Comparison of ENCODE assay signal across 1 cellular context in genomic region chr16:87860553-87861299, GRCh38.
TF ChIP-seq lines count a peak whose summit lies in the region.

No MANE protein-coding gene starts in this region.

TF ChIP-seq in K562, 482 proteins besides CTCF, POLR2A, EP300 and RAD21 (continued from another document):
- TF ChIP-seq, protein P1, sequence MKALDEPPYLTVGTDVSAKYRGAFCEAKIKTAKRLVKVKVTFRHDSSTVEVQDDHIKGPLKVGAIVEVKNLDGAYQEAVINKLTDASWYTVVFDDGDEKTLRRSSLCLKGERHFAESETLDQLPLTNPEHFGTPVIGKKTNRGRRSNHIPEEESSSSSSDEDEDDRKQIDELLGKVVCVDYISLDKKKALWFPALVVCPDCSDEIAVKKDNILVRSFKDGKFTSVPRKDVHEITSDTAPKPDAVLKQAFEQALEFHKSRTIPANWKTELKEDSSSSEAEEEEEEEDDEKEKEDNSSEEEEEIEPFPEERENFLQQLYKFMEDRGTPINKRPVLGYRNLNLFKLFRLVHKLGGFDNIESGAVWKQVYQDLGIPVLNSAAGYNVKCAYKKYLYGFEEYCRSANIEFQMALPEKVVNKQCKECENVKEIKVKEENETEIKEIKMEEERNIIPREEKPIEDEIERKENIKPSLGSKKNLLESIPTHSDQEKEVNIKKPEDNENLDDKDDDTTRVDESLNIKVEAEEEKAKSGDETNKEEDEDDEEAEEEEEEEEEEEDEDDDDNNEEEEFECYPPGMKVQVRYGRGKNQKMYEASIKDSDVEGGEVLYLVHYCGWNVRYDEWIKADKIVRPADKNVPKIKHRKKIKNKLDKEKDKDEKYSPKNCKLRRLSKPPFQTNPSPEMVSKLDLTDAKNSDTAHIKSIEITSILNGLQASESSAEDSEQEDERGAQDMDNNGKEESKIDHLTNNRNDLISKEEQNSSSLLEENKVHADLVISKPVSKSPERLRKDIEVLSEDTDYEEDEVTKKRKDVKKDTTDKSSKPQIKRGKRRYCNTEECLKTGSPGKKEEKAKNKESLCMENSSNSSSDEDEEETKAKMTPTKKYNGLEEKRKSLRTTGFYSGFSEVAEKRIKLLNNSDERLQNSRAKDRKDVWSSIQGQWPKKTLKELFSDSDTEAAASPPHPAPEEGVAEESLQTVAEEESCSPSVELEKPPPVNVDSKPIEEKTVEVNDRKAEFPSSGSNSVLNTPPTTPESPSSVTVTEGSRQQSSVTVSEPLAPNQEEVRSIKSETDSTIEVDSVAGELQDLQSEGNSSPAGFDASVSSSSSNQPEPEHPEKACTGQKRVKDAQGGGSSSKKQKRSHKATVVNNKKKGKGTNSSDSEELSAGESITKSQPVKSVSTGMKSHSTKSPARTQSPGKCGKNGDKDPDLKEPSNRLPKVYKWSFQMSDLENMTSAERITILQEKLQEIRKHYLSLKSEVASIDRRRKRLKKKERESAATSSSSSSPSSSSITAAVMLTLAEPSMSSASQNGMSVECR (CRISPR knock-in tag; IDR thresholded peaks at IDR 0.05): 0 out of 2 replicates have a peak, but pooled peaks have one; percentile 54
- TF ChIP-seq ILK (tag; IDR thresholded peaks at IDR 0.05; ENCODE audit: borderline replicate concordance, low read depth) (no peak), MAFF (IDR thresholded peaks at IDR 0.05; ENCODE audit: low read length) (peak; percentile 79), HDAC8 (tag; IDR thresholded peaks at IDR 0.05) (no peak), ZNF174 (CRISPR knock-in tag; IDR thresholded peaks at IDR 0.05) (no peak), EGR1 (conservative IDR thresholded peaks at IDR 0.05) (no peak), ZBTB8A (IDR thresholded peaks at IDR 0.05; ENCODE audit: partially characterized antibody) (no peak), XRCC4 (IDR thresholded peaks at IDR 0.05; ENCODE audit: extremely low read depth, insufficient read depth, insufficient read length) (no peak), HCFC1 (IDR thresholded peaks at IDR 0.05; ENCODE audit: low read depth, low read length) (no peak), HMG20A (CRISPR knock-in tag; conservative IDR thresholded peaks at IDR 0.05) (no peak), KDM1A (IDR thresholded peaks at IDR 0.05) (0 out of 4 replicates have a peak, but pooled peaks have one; percentile 11 to 57), ZFP36 (IDR thresholded peaks at IDR 0.05; ENCODE audit: low read depth, low read length, partially characterized antibody) (no peak), ZNF445 (CRISPR knock-in tag; IDR thresholded peaks at IDR 0.05; ENCODE audit: low read depth) (no peak), ZNF639 (CRISPR knock-in tag; conservative IDR thresholded peaks at IDR 0.05 in 1 of 2, IDR thresholded peaks at IDR 0.05 in 1 of 2) (no peak), BHLHE40 (IDR thresholded peaks at IDR 0.05; ENCODE audit: low read length) (peak; percentile 58), NFE2 (IDR thresholded peaks at IDR 0.05; ENCODE audit: low read depth) (peak; percentile 91), ZNF436 (CRISPR knock-in tag; IDR thresholded peaks at IDR 0.05) (no peak), LARP7 (IDR thresholded peaks at IDR 0.05) (no peak), CXXC5 (CRISPR knock-in tag; IDR thresholded peaks at IDR 0.05) (0 out of 2 replicates have a peak, but pooled peaks have one; percentile 29), ZNF384 (IDR thresholded peaks at IDR 0.05; ENCODE audit: low read depth, low read length) (no peak), U2AF2 (optimal IDR thresholded peaks at IDR 0.05; ENCODE audit: low read depth, low read length) (no peak), MIER1 (IDR thresholded peaks at IDR 0.05; ENCODE audit: low read depth) (no peak), POLR2AphosphoS5 (IDR thresholded peaks at IDR 0.05; ENCODE audit: control insufficient read depth, insufficient read depth, low read depth, low read length) (peak; percentile 27; the same call in 1 of the 2 replicates), ZBTB2 (IDR thresholded peaks at IDR 0.05) (no peak), MLLT1 (IDR thresholded peaks at IDR 0.05) (0 out of 4 replicates have a peak, but pooled peaks of 1 of the 2 experiments have one; percentile 3), ZKSCAN3 (CRISPR knock-in tag; IDR thresholded peaks at IDR 0.05) (no peak), DPF2 (IDR thresholded peaks at IDR 0.05) (peak; percentile 21; the same call in 1 of the 2 replicates), TRIM28 (IDR thresholded peaks at IDR 0.05) (no peak), RBFOX2 (IDR thresholded peaks at IDR 0.05; ENCODE audit: low read depth, low read length) (peak; percentile 69), SP2 (IDR thresholded peaks at IDR 0.05; ENCODE audit: extremely low read depth, low read depth, low read length, poor library complexity, severe bottlenecking) (no peak), ATF3 (IDR thresholded peaks at IDR 0.05) (peak; percentile 77), ATF3 (CRISPR knock-in tag; conservative IDR thresholded peaks at IDR 0.05) (no peak), BACH1 (tag; IDR thresholded peaks at IDR 0.05) (0 out of 2 replicates have a peak, but pooled peaks have one; percentile 22), ZNF561 (CRISPR knock-in tag; conservative IDR thresholded peaks at IDR 0.05) (no peak), CREM (IDR thresholded peaks at IDR 0.05; ENCODE audit: low read depth) (0 out of 2 replicates have a peak, but pooled peaks have one; percentile 17)
- TF ChIP-seq, protein P2, sequence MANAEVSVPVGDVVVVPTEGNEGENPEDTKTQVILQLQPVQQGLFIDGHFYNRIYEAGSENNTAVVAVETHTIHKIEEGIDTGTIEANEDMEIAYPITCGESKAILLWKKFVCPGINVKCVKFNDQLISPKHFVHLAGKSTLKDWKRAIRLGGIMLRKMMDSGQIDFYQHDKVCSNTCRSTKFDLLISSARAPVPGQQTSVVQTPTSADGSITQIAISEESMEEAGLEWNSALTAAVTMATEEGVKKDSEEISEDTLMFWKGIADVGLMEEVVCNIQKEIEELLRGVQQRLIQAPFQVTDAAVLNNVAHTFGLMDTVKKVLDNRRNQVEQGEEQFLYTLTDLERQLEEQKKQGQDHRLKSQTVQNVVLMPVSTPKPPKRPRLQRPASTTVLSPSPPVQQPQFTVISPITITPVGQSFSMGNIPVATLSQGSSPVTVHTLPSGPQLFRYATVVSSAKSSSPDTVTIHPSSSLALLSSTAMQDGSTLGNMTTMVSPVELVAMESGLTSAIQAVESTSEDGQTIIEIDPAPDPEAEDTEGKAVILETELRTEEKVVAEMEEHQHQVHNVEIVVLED (CRISPR knock-in tag; IDR thresholded peaks at IDR 0.05): no peak
- TF ChIP-seq, protein P3, sequence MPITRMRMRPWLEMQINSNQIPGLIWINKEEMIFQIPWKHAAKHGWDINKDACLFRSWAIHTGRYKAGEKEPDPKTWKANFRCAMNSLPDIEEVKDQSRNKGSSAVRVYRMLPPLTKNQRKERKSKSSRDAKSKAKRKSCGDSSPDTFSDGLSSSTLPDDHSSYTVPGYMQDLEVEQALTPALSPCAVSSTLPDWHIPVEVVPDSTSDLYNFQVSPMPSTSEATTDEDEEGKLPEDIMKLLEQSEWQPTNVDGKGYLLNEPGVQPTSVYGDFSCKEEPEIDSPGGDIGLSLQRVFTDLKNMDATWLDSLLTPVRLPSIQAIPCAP (CRISPR knock-in tag; IDR thresholded peaks at IDR 0.05; ENCODE audit: borderline replicate concordance): no peak
- TF ChIP-seq, protein P4, sequence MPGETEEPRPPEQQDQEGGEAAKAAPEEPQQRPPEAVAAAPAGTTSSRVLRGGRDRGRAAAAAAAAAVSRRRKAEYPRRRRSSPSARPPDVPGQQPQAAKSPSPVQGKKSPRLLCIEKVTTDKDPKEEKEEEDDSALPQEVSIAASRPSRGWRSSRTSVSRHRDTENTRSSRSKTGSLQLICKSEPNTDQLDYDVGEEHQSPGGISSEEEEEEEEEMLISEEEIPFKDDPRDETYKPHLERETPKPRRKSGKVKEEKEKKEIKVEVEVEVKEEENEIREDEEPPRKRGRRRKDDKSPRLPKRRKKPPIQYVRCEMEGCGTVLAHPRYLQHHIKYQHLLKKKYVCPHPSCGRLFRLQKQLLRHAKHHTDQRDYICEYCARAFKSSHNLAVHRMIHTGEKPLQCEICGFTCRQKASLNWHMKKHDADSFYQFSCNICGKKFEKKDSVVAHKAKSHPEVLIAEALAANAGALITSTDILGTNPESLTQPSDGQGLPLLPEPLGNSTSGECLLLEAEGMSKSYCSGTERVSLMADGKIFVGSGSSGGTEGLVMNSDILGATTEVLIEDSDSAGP (CRISPR knock-in tag; IDR thresholded peaks at IDR 0.05): no peak
- TF ChIP-seq, protein P5, sequence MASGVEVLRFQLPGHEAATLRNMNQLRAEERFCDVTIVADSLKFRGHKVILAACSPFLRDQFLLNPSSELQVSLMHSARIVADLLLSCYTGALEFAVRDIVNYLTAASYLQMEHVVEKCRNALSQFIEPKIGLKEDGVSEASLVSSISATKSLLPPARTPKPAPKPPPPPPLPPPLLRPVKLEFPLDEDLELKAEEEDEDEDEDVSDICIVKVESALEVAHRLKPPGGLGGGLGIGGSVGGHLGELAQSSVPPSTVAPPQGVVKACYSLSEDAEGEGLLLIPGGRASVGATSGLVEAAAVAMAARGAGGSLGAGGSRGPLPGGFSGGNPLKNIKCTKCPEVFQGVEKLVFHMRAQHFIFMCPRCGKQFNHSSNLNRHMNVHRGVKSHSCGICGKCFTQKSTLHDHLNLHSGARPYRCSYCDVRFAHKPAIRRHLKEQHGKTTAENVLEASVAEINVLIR (CRISPR knock-in tag; IDR thresholded peaks at IDR 0.05): no peak
- TF ChIP-seq, protein P6, sequence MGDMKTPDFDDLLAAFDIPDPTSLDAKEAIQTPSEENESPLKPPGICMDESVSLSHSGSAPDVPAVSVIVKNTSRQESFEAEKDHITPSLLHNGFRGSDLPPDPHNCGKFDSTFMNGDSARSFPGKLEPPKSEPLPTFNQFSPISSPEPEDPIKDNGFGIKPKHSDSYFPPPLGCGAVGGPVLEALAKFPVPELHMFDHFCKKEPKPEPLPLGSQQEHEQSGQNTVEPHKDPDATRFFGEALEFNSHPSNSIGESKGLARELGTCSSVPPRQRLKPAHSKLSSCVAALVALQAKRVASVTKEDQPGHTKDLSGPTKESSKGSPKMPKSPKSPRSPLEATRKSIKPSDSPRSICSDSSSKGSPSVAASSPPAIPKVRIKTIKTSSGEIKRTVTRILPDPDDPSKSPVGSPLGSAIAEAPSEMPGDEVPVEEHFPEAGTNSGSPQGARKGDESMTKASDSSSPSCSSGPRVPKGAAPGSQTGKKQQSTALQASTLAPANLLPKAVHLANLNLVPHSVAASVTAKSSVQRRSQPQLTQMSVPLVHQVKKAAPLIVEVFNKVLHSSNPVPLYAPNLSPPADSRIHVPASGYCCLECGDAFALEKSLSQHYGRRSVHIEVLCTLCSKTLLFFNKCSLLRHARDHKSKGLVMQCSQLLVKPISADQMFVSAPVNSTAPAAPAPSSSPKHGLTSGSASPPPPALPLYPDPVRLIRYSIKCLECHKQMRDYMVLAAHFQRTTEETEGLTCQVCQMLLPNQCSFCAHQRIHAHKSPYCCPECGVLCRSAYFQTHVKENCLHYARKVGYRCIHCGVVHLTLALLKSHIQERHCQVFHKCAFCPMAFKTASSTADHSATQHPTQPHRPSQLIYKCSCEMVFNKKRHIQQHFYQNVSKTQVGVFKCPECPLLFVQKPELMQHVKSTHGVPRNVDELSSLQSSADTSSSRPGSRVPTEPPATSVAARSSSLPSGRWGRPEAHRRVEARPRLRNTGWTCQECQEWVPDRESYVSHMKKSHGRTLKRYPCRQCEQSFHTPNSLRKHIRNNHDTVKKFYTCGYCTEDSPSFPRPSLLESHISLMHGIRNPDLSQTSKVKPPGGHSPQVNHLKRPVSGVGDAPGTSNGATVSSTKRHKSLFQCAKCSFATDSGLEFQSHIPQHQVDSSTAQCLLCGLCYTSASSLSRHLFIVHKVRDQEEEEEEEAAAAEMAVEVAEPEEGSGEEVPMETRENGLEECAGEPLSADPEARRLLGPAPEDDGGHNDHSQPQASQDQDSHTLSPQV (IDR thresholded peaks at IDR 0.05): peak; percentile 68
- TF ChIP-seq, protein P7, sequence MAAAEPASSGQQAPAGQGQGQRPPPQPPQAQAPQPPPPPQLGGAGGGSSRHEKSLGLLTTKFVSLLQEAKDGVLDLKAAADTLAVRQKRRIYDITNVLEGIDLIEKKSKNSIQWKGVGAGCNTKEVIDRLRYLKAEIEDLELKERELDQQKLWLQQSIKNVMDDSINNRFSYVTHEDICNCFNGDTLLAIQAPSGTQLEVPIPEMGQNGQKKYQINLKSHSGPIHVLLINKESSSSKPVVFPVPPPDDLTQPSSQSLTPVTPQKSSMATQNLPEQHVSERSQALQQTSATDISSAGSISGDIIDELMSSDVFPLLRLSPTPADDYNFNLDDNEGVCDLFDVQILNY (CRISPR knock-in tag; IDR thresholded peaks at IDR 0.05): no peak
TF ChIP-seq in K562: peak in this region for 42.
